ENCODE assay signal across 9 cellular contexts in the genomic region with DNA sequence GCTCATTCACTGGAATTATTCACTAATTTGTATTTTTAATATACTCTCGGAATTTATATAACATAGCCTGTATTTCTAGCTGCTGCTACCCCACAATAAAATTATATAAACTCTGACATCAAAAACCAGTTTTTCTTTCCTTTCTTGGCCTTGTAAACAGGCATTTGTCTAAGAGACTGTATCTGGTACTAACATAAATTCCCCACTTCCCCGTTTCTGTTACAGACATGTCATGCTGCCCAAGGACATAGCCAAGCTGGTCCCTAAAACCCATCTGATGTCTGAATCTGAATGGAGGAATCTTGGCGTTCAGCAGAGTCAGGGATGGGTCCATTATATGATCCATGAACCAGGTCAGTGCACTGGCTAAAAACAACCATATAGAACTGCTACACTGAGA. TPM values are rescaled to one million over a fixed set of nuclear protein-coding genes. Genes with fewer than 3 reads are reported as not detected.
A peak's percentile ranks its signal among the peaks of the same experiment; 100 is the strongest.
DNase-seq lines count a peak whose midpoint lies in the region; ATAC-seq and TF ChIP-seq lines count a peak whose summit lies in the region.
"Not testable (repeated sequence)": the region's sequence is repeated elsewhere in the genome, so short reads cannot be mapped to it uniquely, and the experiment has no call there.
"Had no signal": no experiment of that assay in that cellular context is flagged by ENCODE, and none has a peak within 500 bp of the region (broad histone marks: within the 10 kb centered on the region; RNA-seq: fewer than 3 reads in every experiment).

No MANE protein-coding gene starts in this region.

- intact Hi-C loops in PC-9 (cut with micrococcal nuclease; ENCODE audit: unreplicated experiment) = not testable (repeated sequence)

- H3K9me3 Mint-ChIP-seq in IgD-negative memory B cell; activated CD8-positive, alpha-beta memory T cell treated with anti-CD3 and anti-CD28 coated beads, Interleukin-2, amount 10 ng/mL, durations not matched to agents 7 days and 5 days (ENCODE audit: low read depth); activated naive CD8-positive, alpha-beta T cell treated with anti-CD3 and anti-CD28 coated beads, Interleukin-2, amount 10 ng/mL, durations not matched to agents 7 days and 5 days; naive B cell: not testable (repeated sequence)

- not testable (repeated sequence) for H3K4me3 ChIP-seq in BLaER1 treated with 17β-estradiol and CSF1 and Interleukin-3, amounts not matched to agents 10 nM and 100 nM; PC-9

- not testable (repeated sequence) for TF ChIP-seq CTCF in PC-9 (conservative IDR thresholded peaks at IDR 0.05); VCaP (conservative IDR thresholded peaks at IDR 0.05)

- not testable (repeated sequence) for ATAC-seq in activated CD8-positive, alpha-beta memory T cell treated with anti-CD3 and anti-CD28 coated beads, Interleukin-2, amount 10 ng/mL, durations not matched to agents 7 days and 5 days; activated naive CD8-positive, alpha-beta T cell treated with anti-CD3 and anti-CD28 coated beads, Interleukin-2, amount 10 ng/mL, durations not matched to agents 7 days and 5 days (ENCODE audit: low read depth); naive B cell (ENCODE audit: low read depth in 2 of 2)

- H3K27me3 Mint-ChIP-seq in IgD-negative memory B cell; activated CD8-positive, alpha-beta memory T cell treated with anti-CD3 and anti-CD28 coated beads, Interleukin-2, amount 10 ng/mL, durations not matched to agents 7 days and 5 days; activated naive CD8-positive, alpha-beta T cell treated with anti-CD3 and anti-CD28 coated beads, Interleukin-2, amount 10 ng/mL, durations not matched to agents 7 days and 5 days; naive B cell: not testable (repeated sequence)

- H2AFZ ChIP-seq in PC-9 = not testable (repeated sequence)

- peak overlapping the region in 10 of 11 experiments; percentile 7 to 98 (median 77); a peak in 17 of 22 replicates for H3K27ac ChIP-seq in BLaER1 treated with 17β-estradiol and CSF1 and Interleukin-3, amounts not matched to agents 10 nM and 100 nM
- peak overlapping the region; percentile 8; the same call in 1 of the 2 replicates for H3K27ac ChIP-seq in PC-9
- H3K27ac ChIP-seq in VCaP = peak overlapping the region; percentile 94; the same call in 1 of the 2 replicates

- DNase-seq in PC-9; activated CD8-positive, alpha-beta memory T cell treated with anti-CD3 and anti-CD28 coated beads, Interleukin-2, amount 10 ng/mL, durations not matched to agents 7 days and 5 days; activated naive CD8-positive, alpha-beta T cell treated with anti-CD3 and anti-CD28 coated beads, Interleukin-2, amount 10 ng/mL, durations not matched to agents 7 days and 5 days; naive B cell: not testable (repeated sequence)

- H3K36me3 ChIP-seq in BLaER1 treated with 17β-estradiol and CSF1 and Interleukin-3, amounts not matched to agents 10 nM and 100 nM = peaks cover 0 to 52% (median 33%) of the 10 kb centered on the region in 11 experiments; a peak in 19 of 22 replicates
- peaks cover 23% of the 10 kb centered on the region for H3K36me3 ChIP-seq in PC-9 (ENCODE audit: low read depth)

- H3K4me1 Mint-ChIP-seq in IgD-negative memory B cell = peaks cover 0 to 11% (median 7%) of the 10 kb centered on the region in 3 donors
- H3K4me1 Mint-ChIP-seq in activated CD8-positive, alpha-beta memory T cell treated with anti-CD3 and anti-CD28 coated beads, Interleukin-2, amount 10 ng/mL, durations not matched to agents 7 days and 5 days = peaks cover 21% of the 10 kb centered on the region
- H3K4me1 Mint-ChIP-seq in activated naive CD8-positive, alpha-beta T cell treated with anti-CD3 and anti-CD28 coated beads, Interleukin-2, amount 10 ng/mL, durations not matched to agents 7 days and 5 days = peaks cover 20% of the 10 kb centered on the region
- H3K4me1 Mint-ChIP-seq in naive B cell = peaks cover 0 to 21% (median 11%) of the 10 kb centered on the region in 3 donors

- H3K9me2 ChIP-seq in PC-9 (ENCODE audit: insufficient read depth) = not testable (repeated sequence)

- peak overlapping the region; percentile 42 to 99 (median 91); a peak in 13 of 22 replicates for H3K9ac ChIP-seq in BLaER1 treated with 17β-estradiol and CSF1 and Interleukin-3, amounts not matched to agents 10 nM and 100 nM

- peaks cover 38 to 56% (median 43%) of the 10 kb centered on the region in 10 experiments for H3K4me1 ChIP-seq in BLaER1 treated with 17β-estradiol and CSF1 and Interleukin-3, amounts not matched to agents 10 nM and 100 nM
- H3K4me1 ChIP-seq in PC-9 (replicated peaks; ENCODE audit: insufficient read depth) = peaks cover 22% of the 10 kb centered on the region

- H3K4me2 ChIP-seq in BLaER1 treated with 17β-estradiol and CSF1 and Interleukin-3, amounts not matched to agents 10 nM and 100 nM = peak overlapping the region; percentile 81 to 95 (median 91); a peak in 21 of 22 replicates
- H3K4me2 ChIP-seq in PC-9 = peak overlapping the region; percentile 84; the same call in 1 of the 2 replicates

- CTCF ChIA-PET in PC-9 (lab: Charles Lee) = not testable (repeated sequence)
- CTCF ChIA-PET in activated CD8-positive, alpha-beta memory T cell treated with anti-CD3 and anti-CD28 coated beads, Interleukin-2, amount 10 ng/mL, durations not matched to agents 7 days and 5 days (lab: Charles Lee) = interaction anchor here (0.8 to 7.0 kb wide), 3 partner anchors 17 to 73 kb away, joined by 3 to 32 read pairs (median 5); a partner anchor contains a TSS

- H4K20me1 ChIP-seq in BLaER1 treated with 17β-estradiol and CSF1 and Interleukin-3, amounts not matched to agents 10 nM and 100 nM; PC-9 (ENCODE audit: insufficient read depth): not testable (repeated sequence)

- not testable (repeated sequence) for H3K27me3 ChIP-seq in BLaER1 treated with 17β-estradiol and CSF1 and Interleukin-3, amounts not matched to agents 10 nM and 100 nM; PC-9 (ENCODE audit: insufficient read depth, low read depth)

- H3K79me2 ChIP-seq in PC-9 (ENCODE audit: low read depth) = peaks cover 46% of the 10 kb centered on the region

- peaks cover 74% of the 10 kb centered on the region for H3F3A ChIP-seq in PC-9 (ENCODE audit: insufficient read depth, low read depth)

- peak overlapping the region in 2 of 3 donors; percentile 22 to 80 for H3K27ac Mint-ChIP-seq in IgD-negative memory B cell
- peak overlapping the region; percentile 27 for H3K27ac Mint-ChIP-seq in activated CD8-positive, alpha-beta memory T cell treated with anti-CD3 and anti-CD28 coated beads, Interleukin-2, amount 10 ng/mL, durations not matched to agents 7 days and 5 days
- H3K27ac Mint-ChIP-seq in activated naive CD8-positive, alpha-beta T cell treated with anti-CD3 and anti-CD28 coated beads, Interleukin-2, amount 10 ng/mL, durations not matched to agents 7 days and 5 days = peak overlapping the region; percentile 18
- peak overlapping the region in 5 of 6 donors; percentile 8 to 93 (median 75) for H3K27ac Mint-ChIP-seq in naive B cell

- H3K36me3 Mint-ChIP-seq in IgD-negative memory B cell, naive B cell: not testable (repeated sequence)
- H3K36me3 Mint-ChIP-seq in activated CD8-positive, alpha-beta memory T cell treated with anti-CD3 and anti-CD28 coated beads, Interleukin-2, amount 10 ng/mL, durations not matched to agents 7 days and 5 days = peaks cover 31% of the 10 kb centered on the region
- peaks cover 12% of the 10 kb centered on the region for H3K36me3 Mint-ChIP-seq in activated naive CD8-positive, alpha-beta T cell treated with anti-CD3 and anti-CD28 coated beads, Interleukin-2, amount 10 ng/mL, durations not matched to agents 7 days and 5 days

- not testable (repeated sequence) for H3K9me3 ChIP-seq in BLaER1 treated with 17β-estradiol and CSF1 and Interleukin-3, amounts not matched to agents 10 nM and 100 nM (replicated peaks in 1 of 11); PC-9 (ENCODE audit: insufficient read depth, low read depth)

- peak overlapping the region in 2 of 4 donors; percentile 6 for H3K4me3 Mint-ChIP-seq in IgD-negative memory B cell
- H3K4me3 Mint-ChIP-seq in activated CD8-positive, alpha-beta memory T cell treated with anti-CD3 and anti-CD28 coated beads, Interleukin-2, amount 10 ng/mL, durations not matched to agents 7 days and 5 days; activated naive CD8-positive, alpha-beta T cell treated with anti-CD3 and anti-CD28 coated beads, Interleukin-2, amount 10 ng/mL, durations not matched to agents 7 days and 5 days: not testable (repeated sequence)
- H3K4me3 Mint-ChIP-seq in naive B cell = peak overlapping the region in 3 of 8 donors; percentile 48 to 64 (median 64)

- not testable (repeated sequence) for BruUV-seq in PC-9 (replicated peaks; lab: Mats Ljungman, UMichigan)

- POLR2A ChIA-PET in PC-9 (lab: Charles Lee; ENCODE audit: unreplicated experiment) = interaction anchor here (0.7 kb wide), 1 partner anchor 563 kb away, joined by 5 read pairs; no protein-coding TSS in a partner anchor
- POLR2A ChIA-PET in activated naive CD8-positive, alpha-beta T cell treated with anti-CD3 and anti-CD28 coated beads, Interleukin-2, amount 10 ng/mL, durations not matched to agents 7 days and 5 days (lab: Charles Lee) = not testable (repeated sequence)

RNA-seq across cellular contexts. Expression of a gene that starts 3.3 kb away (rescaled TPM):
- polyA plus RNA-seq in IgD-negative memory B cell (102 TPM), naive B cell (ENCODE audit: low read depth in 6 of 6) (100 to 1,000 TPM; 117 to 196 (median 131) TPM)
- 236 and 300 TPM in 2 replicates for total RNA-seq in PC-9 (2021)
- total RNA-seq in activated CD8-positive, alpha-beta memory T cell treated with anti-CD3 and anti-CD28 coated beads, Interleukin-2, amount 10 ng/mL, durations not matched to agents 7 days and 5 days = 100 to 1,000 TPM; 149 to 155 TPM
- total RNA-seq in activated naive CD8-positive, alpha-beta T cell treated with anti-CD3 and anti-CD28 coated beads, Interleukin-2, amount 10 ng/mL, durations not matched to agents 7 days and 5 days = 100 to 1,000 TPM; 112 to 114 TPM

RNA-seq across cellular contexts. Expression of a gene that starts 5.4 kb away (rescaled TPM):
- polyA plus RNA-seq in IgD-negative memory B cell = 57.6 TPM
- total RNA-seq in PC-9 (2021) = 47.9 and 54.2 TPM in 2 replicates
- 10 to 100 TPM; 48.2 to 63.7 TPM for total RNA-seq in activated CD8-positive, alpha-beta memory T cell treated with anti-CD3 and anti-CD28 coated beads, Interleukin-2, amount 10 ng/mL, durations not matched to agents 7 days and 5 days
- total RNA-seq in activated naive CD8-positive, alpha-beta T cell treated with anti-CD3 and anti-CD28 coated beads, Interleukin-2, amount 10 ng/mL, durations not matched to agents 7 days and 5 days = 10 to 100 TPM; 46.2 to 48.9 TPM
- polyA plus RNA-seq in naive B cell (ENCODE audit: low read depth in 6 of 6) = 10 to 100 TPM; 37.0 to 57.0 (median 49.4) TPM

RNA-seq across cellular contexts. Expression of a gene that starts 7.2 kb away (rescaled TPM):
- 35.7 TPM for polyA plus RNA-seq in IgD-negative memory B cell
- total RNA-seq in PC-9 (2021) = 162 and 210 TPM in 2 replicates
- 10 to 100 TPM; 48.0 to 57.4 TPM for total RNA-seq in activated CD8-positive, alpha-beta memory T cell treated with anti-CD3 and anti-CD28 coated beads, Interleukin-2, amount 10 ng/mL, durations not matched to agents 7 days and 5 days
- 10 to 100 TPM; 67.4 to 72.3 TPM for total RNA-seq in activated naive CD8-positive, alpha-beta T cell treated with anti-CD3 and anti-CD28 coated beads, Interleukin-2, amount 10 ng/mL, durations not matched to agents 7 days and 5 days
- 10 to 100 TPM; 23.3 to 34.0 (median 26.3) TPM for polyA plus RNA-seq in naive B cell (ENCODE audit: low read depth in 6 of 6)

RNA-seq across cellular contexts. Expression of a gene that starts 15.6 kb away (rescaled TPM):
- polyA plus RNA-seq in IgD-negative memory B cell (not detected), naive B cell (ENCODE audit: low read depth in 6 of 6) (not detected)
- total RNA-seq in PC-9 (2021) = 1.2 and 1.3 TPM in 2 replicates
- total RNA-seq in activated CD8-positive, alpha-beta memory T cell treated with anti-CD3 and anti-CD28 coated beads, Interleukin-2, amount 10 ng/mL, durations not matched to agents 7 days and 5 days = 1 to 10 TPM in 1 of 2 experiments, under 1 TPM in 1; 0.91 to 1.2 TPM
- total RNA-seq in activated naive CD8-positive, alpha-beta T cell treated with anti-CD3 and anti-CD28 coated beads, Interleukin-2, amount 10 ng/mL, durations not matched to agents 7 days and 5 days = 1 to 10 TPM; 1.1 to 1.9 TPM
- polyA plus RNA-seq: AG04450, BJ had no signal

RNA-seq across cellular contexts. Expression of a gene that starts 16.2 kb away (rescaled TPM):
- 42.5 TPM for polyA plus RNA-seq in IgD-negative memory B cell
- total RNA-seq in PC-9 (2021) = 30.0 and 33.2 TPM in 2 replicates
- total RNA-seq in activated CD8-positive, alpha-beta memory T cell treated with anti-CD3 and anti-CD28 coated beads, Interleukin-2, amount 10 ng/mL, durations not matched to agents 7 days and 5 days = 10 to 100 TPM; 44.0 to 47.9 TPM
- total RNA-seq in activated naive CD8-positive, alpha-beta T cell treated with anti-CD3 and anti-CD28 coated beads, Interleukin-2, amount 10 ng/mL, durations not matched to agents 7 days and 5 days = 10 to 100 TPM; 55.3 TPM
- polyA plus RNA-seq in naive B cell (ENCODE audit: low read depth in 6 of 6) = 10 to 100 TPM in 5 of 6 donors, 1 to 10 TPM in 1; 10.0 to 45.1 (median 29.4) TPM

Comparison
In these comparisons a context has a peak if more than half of its experiments do, and no peak if none do; other contexts are left out.
1. H3K27ac ChIP-seq: peak in every context shown above with its lines; median percentile 94 in VCaP; 77 in BLaER1 treated with 17β-estradiol and CSF1 and Interleukin-3, amounts not matched to agents 10 nM and 100 nM; 8 in PC-9.
2. H3K27ac Mint-ChIP-seq: peak in every context shown above with its lines; median percentile 75 in naive B cell; 51 in IgD-negative memory B cell; 27 in activated CD8-positive, alpha-beta memory T cell treated with anti-CD3 and anti-CD28 coated beads, Interleukin-2, amount 10 ng/mL, durations not matched to agents 7 days and 5 days; 18 in activated naive CD8-positive, alpha-beta T cell treated with anti-CD3 and anti-CD28 coated beads, Interleukin-2, amount 10 ng/mL, durations not matched to agents 7 days and 5 days.